ENCODE assay signal across 16 cellular contexts in the genomic region with DNA sequence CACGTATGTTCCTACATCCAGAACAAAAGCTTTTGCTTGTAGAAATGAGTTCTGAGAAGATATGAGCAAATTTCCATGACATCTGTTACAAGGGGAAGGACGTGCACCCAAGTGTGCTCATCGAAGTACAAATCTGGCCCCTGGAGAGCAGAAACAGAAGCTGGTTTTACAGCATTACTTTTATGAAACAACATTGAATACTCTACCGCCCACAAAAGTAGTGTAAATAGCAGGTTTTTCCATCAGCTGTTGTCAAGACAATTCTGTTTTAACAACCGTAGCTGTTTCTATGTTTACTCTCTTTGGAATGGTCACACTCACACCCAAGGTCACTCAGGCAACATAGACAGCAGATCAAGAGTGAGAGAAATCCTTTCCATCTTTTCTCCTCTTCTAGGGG.
DNase-seq lines count a peak whose midpoint lies in the region; ATAC-seq and TF ChIP-seq lines count a peak whose summit lies in the region.
"Had no signal": no experiment of that assay in that cellular context is flagged by ENCODE, and none has a peak within 500 bp of the region (broad histone marks: within the 10 kb centered on the region; RNA-seq: fewer than 3 reads in every experiment).

No MANE protein-coding gene starts in this region.

- H3K4me3 Mint-ChIP-seq in activated T-helper 2 cell treated with anti-CD3 and anti-CD28 coated beads, Interferon-gamma antibody, Interleukin-2, Interleukin-4, amounts not matched to agents 10 μg/mL and 5 μg/mL and 100 μg/mL, durations not matched to agents 14 hours and 24 hours and 36 hours (ENCODE audit: low read depth): no peak overlapping the region
- H3K4me3 Mint-ChIP-seq: CD4-positive, CD25-positive, alpha-beta regulatory T cell; HFFc6 had no signal

- H3K36me3 ChIP-seq in WERI-Rb-1: no peaks in the 10 kb centered on the region
- H3K36me3 ChIP-seq: Peyer's patch had no signal

- intact Hi-C loops in activated T-helper 2 cell treated with anti-CD3 and anti-CD28 coated beads, Interferon-gamma antibody, Interleukin-2, Interleukin-4, amounts not matched to agents 10 μg/mL and 5 μg/mL and 100 μg/mL, durations not matched to agents 14 hours and 24 hours and 36 hours (cut with micrococcal nuclease): no loop called here
- intact Hi-C loops in cardiac septum (cut with DNase I): no loop called here

- H3K27ac ChIP-seq in WERI-Rb-1: no peak overlapping the region
- H3K27ac ChIP-seq: Peyer's patch had no signal

- H3K27ac Mint-ChIP-seq in activated T-helper 2 cell treated with anti-CD3 and anti-CD28 coated beads, Interferon-gamma antibody, Interleukin-2, Interleukin-4, amounts not matched to agents 10 μg/mL and 5 μg/mL and 100 μg/mL, durations not matched to agents 14 hours and 24 hours and 36 hours: peak overlapping the region; percentile 35
- H3K27ac Mint-ChIP-seq: CD4-positive, CD25-positive, alpha-beta regulatory T cell; HFFc6 had no signal

- H3K4me1 Mint-ChIP-seq in activated T-helper 2 cell treated with anti-CD3 and anti-CD28 coated beads, Interferon-gamma antibody, Interleukin-2, Interleukin-4, amounts not matched to agents 10 μg/mL and 5 μg/mL and 100 μg/mL, durations not matched to agents 14 hours and 24 hours and 36 hours (ENCODE audit: low read depth): peaks cover 21% of the 10 kb centered on the region
- H3K4me1 Mint-ChIP-seq: CD4-positive, CD25-positive, alpha-beta regulatory T cell had no signal

- no peak for TF ChIP-seq CTCF in WERI-Rb-1 (IDR thresholded peaks at IDR 0.05; ENCODE audit: low read depth, low read length)

- H3K27me3 Mint-ChIP-seq in activated T-helper 2 cell treated with anti-CD3 and anti-CD28 coated beads, Interferon-gamma antibody, Interleukin-2, Interleukin-4, amounts not matched to agents 10 μg/mL and 5 μg/mL and 100 μg/mL, durations not matched to agents 14 hours and 24 hours and 36 hours (ENCODE audit: low read depth): no peaks in the 10 kb centered on the region
- H3K27me3 Mint-ChIP-seq: CD4-positive, CD25-positive, alpha-beta regulatory T cell had no signal

- H3K9me3 ChIP-seq in WERI-Rb-1 (ENCODE audit: severe bottlenecking): no peaks in the 10 kb centered on the region
- H3K9me3 ChIP-seq: Caco-2, Peyer's patch had no signal

- ATAC-seq in GM21381 (IDR thresholded peaks at IDR 0.05; ENCODE audit: unreplicated experiment) (no peak), HG02938 (IDR thresholded peaks at IDR 0.05; ENCODE audit: unreplicated experiment) (no peak)

- DNase-seq in Ammon's horn (ENCODE audit: low spot score): peak; percentile 23
- DNase-seq in M059J (ENCODE audit: low read depth): peak; percentile 60
- DNase-seq in activated T-helper 2 cell treated with anti-CD3 and anti-CD28 coated beads, Interferon-gamma antibody, Interleukin-2, Interleukin-4, amounts not matched to agents 10 μg/mL and 5 μg/mL and 100 μg/mL, durations not matched to agents 14 hours and 24 hours and 36 hours (ENCODE audit: low spot score): no peak
- peak; percentile 37 for DNase-seq in myocyte (ENCODE audit: low read depth)
- no peak for DNase-seq in WERI-Rb-1
- no peak for DNase-seq in cardiac septum (ENCODE audit: low spot score)
- DNase-seq: Caco-2; CD4-positive, CD25-positive, alpha-beta regulatory T cell; EL; HFFc6; NCI-H1436 treated with DMSO at 0.1 percent for 48 hours; NCI-H2081; Peyer's patch; Right ventricle myocardium superior had no signal

- peaks cover 66% of the 10 kb centered on the region for H3K27me3 ChIP-seq in WERI-Rb-1 (ENCODE audit: insufficient read depth, low read depth, severe bottlenecking)
- H3K27me3 ChIP-seq: Peyer's patch had no signal

- no peaks in the 10 kb centered on the region for H3K9me3 Mint-ChIP-seq in activated T-helper 2 cell treated with anti-CD3 and anti-CD28 coated beads, Interferon-gamma antibody, Interleukin-2, Interleukin-4, amounts not matched to agents 10 μg/mL and 5 μg/mL and 100 μg/mL, durations not matched to agents 14 hours and 24 hours and 36 hours

- H3K4me3 ChIP-seq in WERI-Rb-1 (ENCODE audit: low read depth, low read length): no peak overlapping the region
- H3K4me3 ChIP-seq: Peyer's patch had no signal

- no peaks in the 10 kb centered on the region for H3K36me3 Mint-ChIP-seq in activated T-helper 2 cell treated with anti-CD3 and anti-CD28 coated beads, Interferon-gamma antibody, Interleukin-2, Interleukin-4, amounts not matched to agents 10 μg/mL and 5 μg/mL and 100 μg/mL, durations not matched to agents 14 hours and 24 hours and 36 hours (ENCODE audit: low read depth)
- H3K36me3 Mint-ChIP-seq: CD4-positive, CD25-positive, alpha-beta regulatory T cell had no signal

Comparison
In these comparisons a context has a peak if more than half of its experiments do, and no peak if none do; other contexts are left out.
1. DNase-seq: peak in Ammon's horn (single experiment), M059J (single experiment) and myocyte (single experiment); none in activated T-helper 2 cell treated with anti-CD3 and anti-CD28 coated beads, Interferon-gamma antibody, Interleukin-2, Interleukin-4, amounts not matched to agents 10 μg/mL and 5 μg/mL and 100 μg/mL, durations not matched to agents 14 hours and 24 hours and 36 hours (single experiment), WERI-Rb-1 (single experiment) and cardiac septum (single experiment).